ENCODE assay signal across 17 cellular contexts in the genomic region with DNA sequence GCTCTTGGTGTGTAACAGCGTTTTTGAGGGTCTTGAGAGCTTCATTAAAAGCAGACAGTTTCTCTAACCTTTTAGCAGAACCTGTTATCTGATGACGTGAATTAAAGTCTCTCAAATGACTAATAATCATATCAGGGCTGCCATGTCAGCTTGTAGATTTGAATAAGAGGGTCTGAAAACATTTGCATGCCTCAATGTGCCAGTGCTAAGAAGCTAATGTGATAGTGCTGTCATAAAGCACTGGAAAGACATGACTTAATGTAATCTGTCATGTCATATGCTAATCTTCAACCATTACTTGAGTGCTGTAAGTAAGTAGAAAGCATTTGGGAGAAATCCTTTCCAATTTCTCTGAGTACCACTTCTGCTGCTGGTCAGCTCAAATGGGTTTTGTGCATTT.
DNase-seq lines count a peak whose midpoint lies in the region; ATAC-seq, FAIRE-seq and TF ChIP-seq lines count a peak whose summit lies in the region.
"Had no signal": no experiment of that assay in that cellular context is flagged by ENCODE, and none has a peak within 500 bp of the region (broad histone marks: within the 10 kb centered on the region; RNA-seq: fewer than 3 reads in every experiment).

No MANE protein-coding gene starts in this region.

- TF ChIP-seq CTCF in D721Med (IDR thresholded peaks at IDR 0.05; ENCODE audit: insufficient read depth, missing control alignments) (no peak), WERI-Rb-1 (IDR thresholded peaks at IDR 0.05; ENCODE audit: low read depth, low read length) (no peak)

- H3K4me3 Mint-ChIP-seq in activated CD4-positive, alpha-beta memory T cell treated with anti-CD3 and anti-CD28 coated beads for 36 hours, result no peak overlapping the region
- H3K4me3 Mint-ChIP-seq: CD8-positive, alpha-beta memory T cell had no signal

- H3K27me3 ChIP-seq in WERI-Rb-1 (ENCODE audit: insufficient read depth, low read depth, severe bottlenecking), result no peaks in the 10 kb centered on the region
- H3K27me3 ChIP-seq: BLaER1 had no signal

- peak; percentile 37 for DNase-seq in D721Med (ENCODE audit: insufficient read length, low spot score)
- peak; percentile 24 for DNase-seq in NCI-H187 treated with DMSO at 0.1 percent for 48 hours (lab: John Stamatoyannopoulos, UW)
- peak; percentile 56 to 63 for DNase-seq in NCI-H526 (lab: John Stamatoyannopoulos, UW)
- no peak for DNase-seq in WERI-Rb-1
- no peak for DNase-seq in activated CD4-positive, alpha-beta memory T cell treated with anti-CD3 and anti-CD28 coated beads for 36 hours
- DNase-seq: 8988T; AML-193; Caco-2; CD8-positive, alpha-beta memory T cell; DMS53; GOT3 had no signal

- H3K9me3 ChIP-seq in WERI-Rb-1 (ENCODE audit: severe bottlenecking), result peaks cover 3% of the 10 kb centered on the region
- H3K9me3 ChIP-seq: BLaER1, Caco-2, HAP-1 had no signal

- peak; percentile 100 for FAIRE-seq in D721Med (lab: Jason Lieb, UNC)
- FAIRE-seq: GM12878, GM18507 had no signal

- peak overlapping the region; percentile 63 for H3K27ac ChIP-seq in WERI-Rb-1
- H3K27ac ChIP-seq: BLaER1 had no signal

- ATAC-seq in GM19035 (IDR thresholded peaks at IDR 0.05; ENCODE audit: unreplicated experiment), result no peak
- no peak for ATAC-seq in GM18907 (IDR thresholded peaks at IDR 0.05; ENCODE audit: unreplicated experiment)
- ATAC-seq: GM12878 had no signal

- H3K4me1 Mint-ChIP-seq in activated CD4-positive, alpha-beta memory T cell treated with anti-CD3 and anti-CD28 coated beads for 36 hours (ENCODE audit: low read depth), result no peaks in the 10 kb centered on the region
- H3K4me1 Mint-ChIP-seq: CD8-positive, alpha-beta memory T cell had no signal

- intact Hi-C loops in activated CD4-positive, alpha-beta memory T cell treated with anti-CD3 and anti-CD28 coated beads for 36 hours (cut with micrococcal nuclease), result no loop called here

- peaks cover 3% of the 10 kb centered on the region for H3K27me3 Mint-ChIP-seq in activated CD4-positive, alpha-beta memory T cell treated with anti-CD3 and anti-CD28 coated beads for 36 hours

- H3K4me3 ChIP-seq in WERI-Rb-1 (ENCODE audit: low read depth, low read length), result no peak overlapping the region
- H3K4me3 ChIP-seq: BLaER1, GM12878, HAP-1 had no signal

- H3K36me3 Mint-ChIP-seq in activated CD4-positive, alpha-beta memory T cell treated with anti-CD3 and anti-CD28 coated beads for 36 hours, result no peaks in the 10 kb centered on the region
- H3K36me3 Mint-ChIP-seq: CD8-positive, alpha-beta memory T cell had no signal

- POLR2A ChIA-PET in activated CD4-positive, alpha-beta memory T cell treated with anti-CD3 and anti-CD28 coated beads for 36 hours (lab: Charles Lee), result no interaction called here

- CTCF ChIA-PET in activated CD4-positive, alpha-beta memory T cell treated with anti-CD3 and anti-CD28 coated beads for 36 hours (lab: Charles Lee), result no interaction called here

- H3K9me3 Mint-ChIP-seq in activated CD4-positive, alpha-beta memory T cell treated with anti-CD3 and anti-CD28 coated beads for 36 hours, result no peaks in the 10 kb centered on the region
- H3K9me3 Mint-ChIP-seq: CD8-positive, alpha-beta memory T cell had no signal

- no peaks in the 10 kb centered on the region for H3K36me3 ChIP-seq in WERI-Rb-1
- H3K36me3 ChIP-seq: BLaER1, HAP-1 had no signal

- no peak overlapping the region for H3K27ac Mint-ChIP-seq in activated CD4-positive, alpha-beta memory T cell treated with anti-CD3 and anti-CD28 coated beads for 36 hours
- H3K27ac Mint-ChIP-seq: CD8-positive, alpha-beta memory T cell had no signal

Comparison
In these comparisons a context has a peak if more than half of its experiments do, and no peak if none do; other contexts are left out.
1. DNase-seq: peak in D721Med (single experiment), NCI-H187 treated with DMSO at 0.1 percent for 48 hours (single experiment) and NCI-H526 (2 of 2); none in WERI-Rb-1 (single experiment) and activated CD4-positive, alpha-beta memory T cell treated with anti-CD3 and anti-CD28 coated beads for 36 hours (single experiment).